ENCODE assay signal across 8 cellular contexts in the genomic region with DNA sequence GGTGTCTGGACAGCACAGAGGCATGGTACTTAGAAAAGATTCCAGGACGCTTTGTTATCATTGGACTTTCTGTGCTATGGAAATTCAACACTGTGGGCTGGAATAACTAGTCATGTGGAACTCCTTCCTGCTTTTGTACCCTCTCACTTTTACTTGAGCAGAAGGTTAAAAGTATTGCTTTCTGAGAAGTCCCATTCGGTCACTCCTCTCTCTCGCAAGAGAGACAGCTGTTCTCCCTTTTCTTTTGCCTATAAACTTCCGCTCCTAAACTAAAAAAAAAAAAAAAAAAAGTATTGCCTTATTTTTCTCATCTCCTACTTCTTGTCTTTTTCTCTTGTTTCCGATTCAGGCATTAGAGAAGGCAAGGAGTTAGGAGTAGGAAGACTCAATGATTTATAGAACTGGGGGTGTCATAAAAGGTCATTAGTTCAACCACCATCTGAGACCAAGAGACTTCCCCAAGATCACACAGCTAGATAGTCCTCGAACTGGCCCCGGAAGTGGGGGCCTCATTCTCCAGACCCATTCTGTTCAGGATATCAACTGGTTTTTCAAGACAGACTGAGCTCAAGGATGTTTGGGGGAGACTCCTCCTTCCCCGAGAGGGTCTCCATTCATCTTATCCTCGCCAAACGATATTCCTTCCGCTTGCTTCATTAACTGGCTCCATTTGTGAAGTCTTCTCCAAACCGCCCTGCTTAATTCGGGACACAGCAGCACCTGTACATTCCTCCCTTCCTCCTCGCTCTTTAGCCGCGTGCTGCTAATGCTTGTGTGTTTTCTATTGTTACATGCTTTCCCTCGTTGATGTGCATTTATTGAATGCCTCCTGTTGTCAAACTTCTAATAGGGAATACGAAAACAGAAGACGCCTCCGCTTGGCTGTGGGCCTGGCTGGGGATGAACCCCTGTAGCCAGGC. TPM values are rescaled to one million over a fixed set of nuclear protein-coding genes. Genes with fewer than 3 reads are reported as not detected.
DNase-seq lines count a peak whose midpoint lies in the region; ATAC-seq and TF ChIP-seq lines count a peak whose summit lies in the region.

No MANE protein-coding gene starts in this region.

- H3K27ac ChIP-seq in cardiac muscle cell (peak overlapping the region; percentile 94), ectodermal cell (ENCODE audit: insufficient read depth, low read depth, low read length, poor library complexity, severe bottlenecking) (peak overlapping the region; percentile 54)

- DNase-seq in cardiac muscle cell (ENCODE audit: low read depth in 1 of 2, low spot score in 1 of 2) (peak; percentile 17 to 54), Right ventricle myocardium inferior (ENCODE audit: missing footprints) (no peak), RPMI7951 (ENCODE audit: low read depth) (peak; percentile 20), mucosa of descending colon (peak in 1 of 3 donors; percentile 51), T-helper 9 cell (no peak), 8988T (no peak)

- intact Hi-C loops in Right ventricle myocardium inferior (cut with DNase I) (loop anchor here (1.0 to 5.0 kb wide), 3 partner anchors 38 to 128 kb away; a partner anchor contains a TSS), mucosa of descending colon (cut with DNase I, micrococcal nuclease) (no loop called here)

- 50 to 51% methylated on average over 19 of the region's 20 CpGs for WGBS in ectodermal cell, 2 experiments

- H3K4me1 ChIP-seq in cardiac muscle cell (ENCODE audit: low read depth) (peaks cover 19% of the 10 kb centered on the region), ectodermal cell (ENCODE audit: control insufficient read depth, insufficient read depth, low read length) (peaks cover 19% of the 10 kb centered on the region), mucosa of descending colon (ENCODE audit: low read depth) (peaks cover 15% of the 10 kb centered on the region)

- no peaks in the 10 kb centered on the region for H3K9me3 ChIP-seq in cardiac muscle cell (ENCODE audit: low read depth)
- peaks cover 6% of the 10 kb centered on the region for H3K9me3 ChIP-seq in ectodermal cell (ENCODE audit: control insufficient read depth, low read length)
- H3K9me3 ChIP-seq in mucosa of descending colon = no peaks in the 10 kb centered on the region

- H3K27me3 ChIP-seq in cardiac muscle cell (no peaks in the 10 kb centered on the region), ectodermal cell (ENCODE audit: control insufficient read depth, insufficient read depth, low read length, poor library complexity, severe bottlenecking) (no peaks in the 10 kb centered on the region)

- ATAC-seq in Right ventricle myocardium inferior (no peak), HG03045 (IDR thresholded peaks at IDR 0.05; ENCODE audit: unreplicated experiment) (peak; percentile 1), mucosa of descending colon (peak; percentile 19)

- no peaks in the 10 kb centered on the region for H3K36me3 ChIP-seq in cardiac muscle cell
- H3K36me3 ChIP-seq in ectodermal cell (ENCODE audit: control insufficient read depth, insufficient read depth, low read length) = no peaks in the 10 kb centered on the region
- H3K36me3 ChIP-seq in mucosa of descending colon (ENCODE audit: low read depth) = no peaks in the 10 kb centered on the region

- no peak for TF ChIP-seq CTCF in cardiac muscle cell (IDR thresholded peaks at IDR 0.05; ENCODE audit: low read depth, low read length)
- no peak for TF ChIP-seq CTCF in mucosa of descending colon (IDR thresholded peaks at IDR 0.05)

- peak overlapping the region; percentile 31 for H3K4me3 ChIP-seq in cardiac muscle cell
- H3K4me3 ChIP-seq in ectodermal cell (ENCODE audit: insufficient read depth, low read depth, low read length) = peak overlapping the region; percentile 83
- peak overlapping the region; percentile 80 for H3K4me3 ChIP-seq in mucosa of descending colon

RNA-seq across cellular contexts. Expression of a gene that starts 1.0 kb away (rescaled TPM):
- total RNA-seq in cardiac muscle cell = 15.7 and 19.9 TPM in 2 replicates
- 8.4 and 10.2 TPM in 2 replicates for polyA plus RNA-seq in cardiac muscle cell
- total RNA-seq in Right ventricle myocardium inferior = 4.0 TPM
- total RNA-seq in RPMI7951 (2014; rRNA removed; shearing (Covaris generic)) = 13.1 and 13.2 TPM in 2 replicates
- 130 TPM for polyA plus RNA-seq in ectodermal cell (2013, experiment 1 of 4)
- polyA plus RNA-seq in ectodermal cell (2013, experiment 2 of 4) = 136 TPM
- polyA plus RNA-seq in ectodermal cell (2013, experiment 3 of 4) = 102 TPM
- polyA plus RNA-seq in ectodermal cell (2013, experiment 4 of 4) = 104 TPM
- total RNA-seq in mucosa of descending colon = 10 to 100 TPM; 12.5 to 19.9 (median 13.2) TPM

Comparison
In these comparisons a context has a peak if more than half of its experiments do, and no peak if none do; other contexts are left out.
1. DNase-seq: peak in cardiac muscle cell (2 of 2) and RPMI7951 (single experiment); none in Right ventricle myocardium inferior (single experiment), T-helper 9 cell (single experiment) and 8988T (single experiment).
2. H3K4me3 ChIP-seq: peak in every context shown above with its lines; median percentile 83 in ectodermal cell; 80 in mucosa of descending colon; 31 in cardiac muscle cell.